Comparison of ENCODE assay signal across 14 cellular contexts in the genomic region with DNA sequence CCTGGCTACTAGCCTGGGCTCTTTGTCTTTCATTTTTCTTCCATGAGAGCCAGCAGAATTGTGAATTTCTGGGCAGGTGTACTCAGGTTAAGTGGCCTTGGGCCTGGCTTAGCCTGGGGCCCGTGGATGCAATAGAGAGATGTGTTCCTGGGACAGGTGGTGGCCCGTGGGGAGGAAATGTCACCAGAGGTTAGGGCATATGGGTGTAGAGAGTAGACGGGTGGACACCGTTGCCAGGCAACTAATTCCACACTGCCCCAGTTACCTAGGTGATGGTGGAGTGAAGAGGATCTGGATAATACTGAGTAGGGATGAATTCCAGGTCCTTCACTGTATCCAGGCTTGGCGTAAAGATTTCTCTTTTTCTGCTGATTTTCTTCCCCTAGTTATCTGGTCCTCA.
"Had no signal": no experiment of that assay in that cellular context is flagged by ENCODE, and none has a peak within 500 bp of the region (broad histone marks: within the 10 kb centered on the region; RNA-seq: fewer than 3 reads in every experiment).

No MANE protein-coding gene starts in this region.

- DNase-seq: activated gamma-delta T cell; activated naive CD8-positive, alpha-beta T cell treated with anti-CD3 and anti-CD28 coated beads for 36 hours; activated T-cell treated with anti-CD3 and anti-CD28 coated beads, Interleukin-2, amount 50 U/mL, for 4 hours; dermis blood vessel endothelial cell; kidney; left ventricle myocardium superior; mesenchymal stem cell; nephron progenitor cell; sigmoid colon; stimulated activated CD4-positive, alpha-beta T cell treated with anti-CD3 and anti-CD28 coated beads, Interleukin-2, amount 100 ng/mL, for 24 hours; stimulated activated naive B cell treated with anti-CD40 and anti-IgM and Interleukin-4, amounts not matched to agents 10 μg/mL and 1 μg/mL and 100 μg/mL, for 72 hours; substantia nigra; transverse colon had no signal

- H3K4me1 ChIP-seq: sigmoid colon, transverse colon had no signal

- H3K9me3 ChIP-seq: sigmoid colon, transverse colon had no signal

- ATAC-seq: activated CD4-positive, CD25-positive, alpha-beta regulatory T cell treated with anti-CD3 and anti-CD28 coated beads, Interleukin-2, amount 50 U/mL, for 24 hours; activated T-cell treated with anti-CD3 and anti-CD28 coated beads, Interleukin-2, amount 50 U/mL, for 4 hours; stimulated activated naive B cell treated with anti-CD40 and anti-IgM and Interleukin-4, amounts not matched to agents 10 μg/mL and 1 μg/mL and 100 μg/mL, for 72 hours had no signal

- H3K36me3 Mint-ChIP-seq: activated naive CD8-positive, alpha-beta T cell treated with anti-CD3 and anti-CD28 coated beads for 36 hours; stimulated activated naive B cell treated with anti-CD40 and anti-IgM and Interleukin-4, amounts not matched to agents 10 μg/mL and 1 μg/mL and 100 μg/mL, for 72 hours had no signal

- H3K27me3 ChIP-seq: sigmoid colon, transverse colon had no signal

- H3K4me3 ChIP-seq: sigmoid colon, transverse colon had no signal

- H3K36me3 ChIP-seq: sigmoid colon, transverse colon had no signal

- H3K4me1 Mint-ChIP-seq: activated naive CD8-positive, alpha-beta T cell treated with anti-CD3 and anti-CD28 coated beads for 36 hours; stimulated activated naive B cell treated with anti-CD40 and anti-IgM and Interleukin-4, amounts not matched to agents 10 μg/mL and 1 μg/mL and 100 μg/mL, for 72 hours had no signal

- H3K4me3 Mint-ChIP-seq: activated naive CD8-positive, alpha-beta T cell treated with anti-CD3 and anti-CD28 coated beads for 36 hours; activated T-cell treated with anti-CD3 and anti-CD28 coated beads, Interleukin-2, amount 50 U/mL, for 4 hours; nephron progenitor cell; stimulated activated naive B cell treated with anti-CD40 and anti-IgM and Interleukin-4, amounts not matched to agents 10 μg/mL and 1 μg/mL and 100 μg/mL, for 72 hours had no signal

- H3K9me3 Mint-ChIP-seq: activated naive CD8-positive, alpha-beta T cell treated with anti-CD3 and anti-CD28 coated beads for 36 hours; activated T-cell treated with anti-CD3 and anti-CD28 coated beads, Interleukin-2, amount 50 U/mL, for 4 hours; nephron progenitor cell had no signal

- H3K27ac ChIP-seq: sigmoid colon, transverse colon had no signal

- H3K27ac Mint-ChIP-seq: activated naive CD8-positive, alpha-beta T cell treated with anti-CD3 and anti-CD28 coated beads for 36 hours; nephron progenitor cell; stimulated activated naive B cell treated with anti-CD40 and anti-IgM and Interleukin-4, amounts not matched to agents 10 μg/mL and 1 μg/mL and 100 μg/mL, for 72 hours had no signal
